8 cellular contexts compared by ENCODE assay signal in the genomic region with DNA sequence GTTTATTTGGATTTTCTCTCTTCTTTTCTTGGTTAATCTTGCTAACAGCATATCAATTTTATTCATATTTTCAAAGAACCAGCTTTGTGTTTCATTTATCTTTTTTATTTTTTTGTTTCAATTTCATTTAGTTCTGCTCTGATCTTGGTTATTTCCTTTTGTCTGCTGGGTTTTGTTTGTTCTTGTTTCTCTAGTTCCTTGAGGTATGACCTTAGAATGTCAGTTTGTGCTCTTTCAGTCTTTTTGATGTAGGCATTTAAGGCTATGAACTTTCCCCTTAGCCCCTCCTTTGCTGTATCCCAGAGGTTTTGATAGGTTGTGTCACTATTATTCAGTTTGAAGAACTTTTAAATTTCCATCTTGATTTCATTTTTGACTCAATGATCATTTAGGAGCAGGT. TPM values are rescaled to one million over a fixed set of nuclear protein-coding genes. Genes with fewer than 3 reads are reported as not detected.
DNase-seq lines count a peak whose midpoint lies in the region; ATAC-seq and TF ChIP-seq lines count a peak whose summit lies in the region.
"Not testable (repeated sequence)": the region's sequence is repeated elsewhere in the genome, so short reads cannot be mapped to it uniquely, and the experiment has no call there.

No MANE protein-coding gene starts in this region.

- peak overlapping the region; percentile 70 for H3K4me3 ChIP-seq in CD4-positive, CD25-positive, alpha-beta regulatory T cell (ENCODE audit: low read depth, low read length)
- H3K4me3 ChIP-seq in neural progenitor cell, result not testable (repeated sequence)

- H3K79me2 ChIP-seq in neural progenitor cell (ENCODE audit: low read depth), result not testable (repeated sequence)

- not testable (repeated sequence) for H3K9me3 ChIP-seq in CD4-positive, CD25-positive, alpha-beta regulatory T cell (ENCODE audit: control insufficient read depth in 2 of 2, low read length in 2 of 2); neural progenitor cell (ENCODE audit: low read depth)

- H3K4me1 ChIP-seq in CD4-positive, CD25-positive, alpha-beta regulatory T cell (ENCODE audit: control insufficient read depth, insufficient read depth, low read length, poor library complexity, severe bottlenecking), result peaks cover 11% of the 10 kb centered on the region
- H3K4me1 ChIP-seq in neural progenitor cell, result not testable (repeated sequence)

- ATAC-seq in CD4-positive, CD25-positive, alpha-beta regulatory T cell (ENCODE audit: low read depth in 2 of 2); activated B cell treated with CpG ODN at 0.5 μM for 24 hours (ENCODE audit: low read depth); activated CD8-positive, alpha-beta memory T cell treated with anti-CD3 and anti-CD28 coated beads, Interleukin-2, amount 10 ng/mL, durations not matched to agents 7 days and 5 days; naive B cell (ENCODE audit: low read depth in 2 of 2): not testable (repeated sequence)

- not testable (repeated sequence) for H3K27me3 Mint-ChIP-seq in CD4-positive, CD25-positive, alpha-beta regulatory T cell; IgD-negative memory B cell; activated B cell treated with CpG ODN at 0.5 μM for 24 hours; activated CD8-positive, alpha-beta memory T cell treated with anti-CD3 and anti-CD28 coated beads, Interleukin-2, amount 10 ng/mL, durations not matched to agents 7 days and 5 days; activated naive CD4-positive, alpha-beta T cell treated with anti-CD3 and anti-CD28 coated beads, Interleukin-2, amount 10 ng/mL, durations not matched to agents 7 days and 5 days; naive B cell; neural progenitor cell (ENCODE audit: insufficient read depth, low read depth)

- H4K20me1 ChIP-seq in neural progenitor cell (ENCODE audit: low read depth), result not testable (repeated sequence)

- not testable (repeated sequence) for H2AFZ ChIP-seq in neural progenitor cell (replicated peaks)

- H3K27ac Mint-ChIP-seq in CD4-positive, CD25-positive, alpha-beta regulatory T cell, result peak overlapping the region; percentile 69 to 95 (median 87)
- peak overlapping the region in 2 of 3 donors; percentile 20 to 36 for H3K27ac Mint-ChIP-seq in IgD-negative memory B cell
- H3K27ac Mint-ChIP-seq in activated B cell treated with CpG ODN at 0.5 μM for 24 hours, neural progenitor cell: not testable (repeated sequence)
- peak overlapping the region; percentile 87 for H3K27ac Mint-ChIP-seq in activated CD8-positive, alpha-beta memory T cell treated with anti-CD3 and anti-CD28 coated beads, Interleukin-2, amount 10 ng/mL, durations not matched to agents 7 days and 5 days
- peak overlapping the region; percentile 87 for H3K27ac Mint-ChIP-seq in activated naive CD4-positive, alpha-beta T cell treated with anti-CD3 and anti-CD28 coated beads, Interleukin-2, amount 10 ng/mL, durations not matched to agents 7 days and 5 days
- H3K27ac Mint-ChIP-seq in naive B cell, result peak overlapping the region in 3 of 6 donors; percentile 17 to 84 (median 29)

- not testable (repeated sequence) for H3K36me3 ChIP-seq in CD4-positive, CD25-positive, alpha-beta regulatory T cell (ENCODE audit: control insufficient read depth, insufficient read depth, low read length); neural progenitor cell

- not testable (repeated sequence) for TF ChIP-seq CTCF in activated B cell treated with CpG ODN at 0.5 μM for 24 hours (IDR thresholded peaks at IDR 0.05); neural progenitor cell (IDR thresholded peaks at IDR 0.05)

- not testable (repeated sequence) for H3F3A ChIP-seq in neural progenitor cell (ENCODE audit: low read depth)

- H3K4me3 Mint-ChIP-seq in CD4-positive, CD25-positive, alpha-beta regulatory T cell, result peak overlapping the region; percentile 91 to 97 (median 94)
- H3K4me3 Mint-ChIP-seq in IgD-negative memory B cell (peak overlapping the region; percentile 2 to 87 (median 33)), activated B cell treated with CpG ODN at 0.5 μM for 24 hours (peak overlapping the region; percentile 11), naive B cell (peak overlapping the region in 6 of 8 donors; percentile 13 to 97 (median 94)), neural progenitor cell (peak overlapping the region; percentile 34)
- peak overlapping the region; percentile 89 for H3K4me3 Mint-ChIP-seq in activated CD8-positive, alpha-beta memory T cell treated with anti-CD3 and anti-CD28 coated beads, Interleukin-2, amount 10 ng/mL, durations not matched to agents 7 days and 5 days
- H3K4me3 Mint-ChIP-seq in activated naive CD4-positive, alpha-beta T cell treated with anti-CD3 and anti-CD28 coated beads, Interleukin-2, amount 10 ng/mL, durations not matched to agents 7 days and 5 days, result peak overlapping the region; percentile 92

- peaks cover 0 to 23% (median 3%) of the 10 kb centered on the region in 7 donors for H3K9me3 Mint-ChIP-seq in CD4-positive, CD25-positive, alpha-beta regulatory T cell
- H3K9me3 Mint-ChIP-seq in IgD-negative memory B cell; activated B cell treated with CpG ODN at 0.5 μM for 24 hours; activated CD8-positive, alpha-beta memory T cell treated with anti-CD3 and anti-CD28 coated beads, Interleukin-2, amount 10 ng/mL, durations not matched to agents 7 days and 5 days (ENCODE audit: low read depth); naive B cell: not testable (repeated sequence)
- peaks cover 31% of the 10 kb centered on the region for H3K9me3 Mint-ChIP-seq in activated naive CD4-positive, alpha-beta T cell treated with anti-CD3 and anti-CD28 coated beads, Interleukin-2, amount 10 ng/mL, durations not matched to agents 7 days and 5 days
- peaks cover 26% of the 10 kb centered on the region for H3K9me3 Mint-ChIP-seq in neural progenitor cell

- not testable (repeated sequence) for H3K9ac ChIP-seq in neural progenitor cell

- CTCF ChIA-PET in activated B cell treated with CpG ODN at 0.5 μM for 24 hours (lab: Charles Lee), result interaction anchor here (1.2 kb wide), 1 partner anchor 16 kb away, joined by 4 read pairs; no protein-coding TSS in a partner anchor
- CTCF ChIA-PET in activated CD8-positive, alpha-beta memory T cell treated with anti-CD3 and anti-CD28 coated beads, Interleukin-2, amount 10 ng/mL, durations not matched to agents 7 days and 5 days (lab: Charles Lee), result interaction anchor here (1.3 to 2.8 kb wide), 4 partner anchors 13 to 21 kb away, joined by 5 to 9 read pairs (median 6); no protein-coding TSS in a partner anchor
- CTCF ChIA-PET in activated naive CD4-positive, alpha-beta T cell treated with anti-CD3 and anti-CD28 coated beads, Interleukin-2, amount 10 ng/mL, durations not matched to agents 7 days and 5 days (lab: Charles Lee), result interaction anchor here (0.7 to 1.8 kb wide), 6 partner anchors 16 to 395 kb away, joined by 3 to 9 read pairs (median 4); no protein-coding TSS in a partner anchor

- intact Hi-C loops in activated B cell treated with CpG ODN at 0.5 μM for 24 hours (cut with micrococcal nuclease), result loop anchor here (5.0 kb wide), 1 partner anchor 123 kb away; the partner anchor contains the start of genes ARSG and SLC16A6

- peak in 2 of 3 donors; percentile 34 to 44 for DNase-seq in CD4-positive, CD25-positive, alpha-beta regulatory T cell
- not testable (repeated sequence) for DNase-seq in activated B cell treated with CpG ODN at 0.5 μM for 24 hours; activated CD8-positive, alpha-beta memory T cell treated with anti-CD3 and anti-CD28 coated beads, Interleukin-2, amount 10 ng/mL, durations not matched to agents 7 days and 5 days; activated naive CD4-positive, alpha-beta T cell treated with anti-CD3 and anti-CD28 coated beads, Interleukin-2, amount 10 ng/mL, durations not matched to agents 7 days and 5 days; naive B cell; neural progenitor cell (ENCODE audit: low spot score)
- peak; percentile 46 for DNase-seq in central memory CD4-positive, alpha-beta T cell

- POLR2A ChIA-PET in activated B cell treated with CpG ODN at 0.5 μM for 24 hours (lab: Charles Lee), result not testable (repeated sequence)

- H3K27me3 ChIP-seq in CD4-positive, CD25-positive, alpha-beta regulatory T cell (ENCODE audit: control insufficient read depth, insufficient read depth, low read length); neural progenitor cell: not testable (repeated sequence)

- H3K4me2 ChIP-seq in neural progenitor cell, result not testable (repeated sequence)

- H3K36me3 Mint-ChIP-seq in CD4-positive, CD25-positive, alpha-beta regulatory T cell, result peaks cover 11% of the 10 kb centered on the region
- H3K36me3 Mint-ChIP-seq in IgD-negative memory B cell; activated B cell treated with CpG ODN at 0.5 μM for 24 hours (ENCODE audit: low read depth); naive B cell; neural progenitor cell: not testable (repeated sequence)
- peaks cover 44% of the 10 kb centered on the region for H3K36me3 Mint-ChIP-seq in activated CD8-positive, alpha-beta memory T cell treated with anti-CD3 and anti-CD28 coated beads, Interleukin-2, amount 10 ng/mL, durations not matched to agents 7 days and 5 days
- peaks cover 54% of the 10 kb centered on the region for H3K36me3 Mint-ChIP-seq in activated naive CD4-positive, alpha-beta T cell treated with anti-CD3 and anti-CD28 coated beads, Interleukin-2, amount 10 ng/mL, durations not matched to agents 7 days and 5 days

- peaks cover 13 to 31% (median 22%) of the 10 kb centered on the region in 4 donors for H3K4me1 Mint-ChIP-seq in CD4-positive, CD25-positive, alpha-beta regulatory T cell
- H3K4me1 Mint-ChIP-seq in IgD-negative memory B cell (peaks cover 11 to 13% (median 12%) of the 10 kb centered on the region in 3 donors), activated B cell treated with CpG ODN at 0.5 μM for 24 hours (peaks cover 12% of the 10 kb centered on the region), naive B cell (peaks cover 12 to 16% (median 14%) of the 10 kb centered on the region in 3 donors)
- peaks cover 19% of the 10 kb centered on the region for H3K4me1 Mint-ChIP-seq in activated CD8-positive, alpha-beta memory T cell treated with anti-CD3 and anti-CD28 coated beads, Interleukin-2, amount 10 ng/mL, durations not matched to agents 7 days and 5 days
- peaks cover 30% of the 10 kb centered on the region for H3K4me1 Mint-ChIP-seq in activated naive CD4-positive, alpha-beta T cell treated with anti-CD3 and anti-CD28 coated beads, Interleukin-2, amount 10 ng/mL, durations not matched to agents 7 days and 5 days
- H3K4me1 Mint-ChIP-seq in neural progenitor cell, result not testable (repeated sequence)

- H3K27ac ChIP-seq in CD4-positive, CD25-positive, alpha-beta regulatory T cell (ENCODE audit: insufficient read depth, low read length, poor library complexity, severe bottlenecking); neural progenitor cell: not testable (repeated sequence)

RNA-seq across cellular contexts. Expression of gene WIPI1, which starts 42.4 kb away (rescaled TPM):
- total RNA-seq in CD4-positive, CD25-positive, alpha-beta regulatory T cell, result 5.1 TPM
- 1 to 10 TPM; 2.5 to 5.9 (median 5.2) TPM for polyA plus RNA-seq in CD4-positive, CD25-positive, alpha-beta regulatory T cell
- polyA plus RNA-seq in IgD-negative memory B cell, result 6.7 TPM
- total RNA-seq in activated B cell treated with CpG ODN at 0.5 μM for 24 hours, result 9.8 and 11.2 TPM in 2 replicates
- 10 to 100 TPM; 45.5 to 47.7 TPM for total RNA-seq in activated CD8-positive, alpha-beta memory T cell treated with anti-CD3 and anti-CD28 coated beads, Interleukin-2, amount 10 ng/mL, durations not matched to agents 7 days and 5 days
- polyA plus RNA-seq in naive B cell (ENCODE audit: low read depth in 6 of 6), result 1 to 10 TPM in 5 of 6 donors, not detected in 1; 1.4 to 4.6 (median 3.1) TPM
- total RNA-seq in neural progenitor cell (ENCODE audit: low replicate concordance), result 27.8 and 29.5 TPM in 2 replicates

Comparison
In these comparisons a context has a peak if more than half of its experiments do, and no peak if none do; other contexts are left out.
1. H3K4me3 Mint-ChIP-seq: peak in every context shown above with its lines; median percentile 94 in CD4-positive, CD25-positive, alpha-beta regulatory T cell; 94 in naive B cell; 92 in activated naive CD4-positive, alpha-beta T cell treated with anti-CD3 and anti-CD28 coated beads, Interleukin-2, amount 10 ng/mL, durations not matched to agents 7 days and 5 days; 89 in activated CD8-positive, alpha-beta memory T cell treated with anti-CD3 and anti-CD28 coated beads, Interleukin-2, amount 10 ng/mL, durations not matched to agents 7 days and 5 days; 34 in neural progenitor cell; 33 in IgD-negative memory B cell; 11 in activated B cell treated with CpG ODN at 0.5 μM for 24 hours.